Comparison of ENCODE assay signal across 7 cellular contexts in the genomic region with DNA sequence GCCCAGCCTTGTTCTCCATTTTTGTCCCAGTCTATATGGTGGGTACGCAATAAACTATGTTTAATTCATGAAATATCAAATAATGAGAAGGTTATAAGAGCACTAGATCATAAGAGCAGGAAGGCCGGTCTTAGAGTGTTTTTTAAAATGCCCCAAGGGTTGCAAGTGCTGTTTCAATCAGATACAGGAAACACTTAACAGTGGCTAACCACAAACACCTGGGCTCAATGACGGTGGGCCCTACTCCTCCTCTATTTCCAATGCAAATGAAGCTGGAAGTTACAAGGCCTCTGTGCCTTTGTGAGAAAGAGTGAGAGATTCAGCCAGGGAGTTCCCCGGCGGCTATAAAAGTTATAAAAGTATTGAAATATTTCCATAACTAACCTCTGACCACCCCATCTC. TPM values are rescaled to one million over a fixed set of nuclear protein-coding genes. Genes with fewer than 3 reads are reported as not detected.
DNase-seq lines count a peak whose midpoint lies in the region; ATAC-seq and TF ChIP-seq lines count a peak whose summit lies in the region.

No MANE protein-coding gene starts in this region.

- ATAC-seq in GM19351 (IDR thresholded peaks at IDR 0.05; ENCODE audit: unreplicated experiment) = peak; percentile 98
- ATAC-seq in HG03108 (IDR thresholded peaks at IDR 0.05; ENCODE audit: unreplicated experiment) = peak; percentile 98
- ATAC-seq in T-cell (replicated peaks in 1 of 4) = peak; percentile 92 to 100 (median 96)
- no peak for ATAC-seq in right cardiac atrium

- POLR2A ChIA-PET in T-cell (lab: Charles Lee) = interaction anchor here (0.6 to 1.0 kb wide), 6 partner anchors 21 to 419 kb away, joined by 3 to 11 read pairs (median 4); partner anchors contain the start of gene POLR2D (in 1 of the 2)

- no peaks in the 10 kb centered on the region for H3K9me3 ChIP-seq in effector memory CD4-positive, alpha-beta T cell (ENCODE audit: control insufficient read depth, low read length)
- H3K9me3 ChIP-seq in colonic mucosa (no peaks in the 10 kb centered on the region), right cardiac atrium (ENCODE audit: control insufficient read depth, low read length) (no peaks in the 10 kb centered on the region)

- no peak for TF ChIP-seq CTCF in colonic mucosa (IDR thresholded peaks at IDR 0.05)

- H3K27me3 Mint-ChIP-seq in T-cell = no peaks in the 10 kb centered on the region

- no peak overlapping the region for H3K9ac ChIP-seq in colonic mucosa (ENCODE audit: low read depth in 2 of 2, low read length in 2 of 2)

- peaks cover 0 to 12% (median 7%) of the 10 kb centered on the region in 3 donors for H3K9me3 Mint-ChIP-seq in T-cell

- peaks cover 24 to 33% (median 26%) of the 10 kb centered on the region in 3 donors for H3K4me1 Mint-ChIP-seq in T-cell

- no peak overlapping the region for H3K4me3 ChIP-seq in effector memory CD4-positive, alpha-beta T cell (ENCODE audit: insufficient read depth, low read depth, low read length, poor library complexity, severe bottlenecking)
- H3K4me3 ChIP-seq in colonic mucosa = no peak overlapping the region
- no peak overlapping the region for H3K4me3 ChIP-seq in right cardiac atrium (ENCODE audit: low read length)

- peak; percentile 1 to 80 (median 65) for DNase-seq in T-cell
- DNase-seq in effector memory CD4-positive, alpha-beta T cell = peak; percentile 41 to 54 (median 52)
- peak; percentile 4 to 26 for DNase-seq in stimulated activated CD8-positive, alpha-beta memory T cell treated with anti-CD3 and anti-CD28 coated beads, Interleukin-7, amount 100 ng/mL, for 1 hour (ENCODE audit: low read depth in 2 of 2)
- no peak for DNase-seq in colonic mucosa
- no peak for DNase-seq in right cardiac atrium

- CTCF ChIA-PET in T-cell (lab: Charles Lee) = interaction anchor here in 1 of 2 donors (0.8 to 1.3 kb wide), 2 partner anchors 19 to 28 kb away, joined by 4 to 9 read pairs; partner anchors contain the start of genes POLR2D and WDR33

- peak overlapping the region; percentile 81 to 90 for H3K27ac Mint-ChIP-seq in T-cell

- intact Hi-C loops in colonic mucosa (cut with DNase I) = no loop called here
- intact Hi-C loops in right cardiac atrium (cut with DNase I) = no loop called here

- H3K27me3 ChIP-seq in effector memory CD4-positive, alpha-beta T cell (replicated peaks; ENCODE audit: control insufficient read depth, insufficient read depth, low read length, poor library complexity, severe bottlenecking) = no peaks in the 10 kb centered on the region
- H3K27me3 ChIP-seq in colonic mucosa (no peaks in the 10 kb centered on the region), right cardiac atrium (ENCODE audit: control insufficient read depth, insufficient read depth) (no peaks in the 10 kb centered on the region)

- no peaks in the 10 kb centered on the region for H3K36me3 ChIP-seq in effector memory CD4-positive, alpha-beta T cell (ENCODE audit: control insufficient read depth, insufficient read depth, low read length)
- H3K36me3 ChIP-seq in colonic mucosa = no peaks in the 10 kb centered on the region

- H3K27ac ChIP-seq in effector memory CD4-positive, alpha-beta T cell (ENCODE audit: insufficient read depth, low read length, poor library complexity, severe bottlenecking) = peak overlapping the region; percentile 48
- no peak overlapping the region for H3K27ac ChIP-seq in colonic mucosa
- H3K27ac ChIP-seq in right cardiac atrium (ENCODE audit: low read length) = no peak overlapping the region

- H3K4me3 Mint-ChIP-seq in T-cell = peak overlapping the region in 2 of 3 donors; percentile 50 to 58

- peaks cover 2% of the 10 kb centered on the region for H3K36me3 Mint-ChIP-seq in T-cell

- H3K4me1 ChIP-seq in effector memory CD4-positive, alpha-beta T cell (ENCODE audit: control insufficient read depth, insufficient read depth, low read length, poor library complexity, severe bottlenecking) = peaks cover 8% of the 10 kb centered on the region
- H3K4me1 ChIP-seq in colonic mucosa (no peaks in the 10 kb centered on the region), right cardiac atrium (ENCODE audit: control insufficient read depth, insufficient read depth, low read length) (no peaks in the 10 kb centered on the region)

- 71% methylated on average over 5 of the region's 5 CpGs for WGBS in right cardiac atrium

RNA-seq across cellular contexts. Expression of gene WDR33, which starts 18.9 kb away (rescaled TPM):
- total RNA-seq in T-cell (10 to 100 TPM; 54.5 to 79.8 (median 76.2) TPM), colonic mucosa (10 to 100 TPM; 48.1 to 59.4 TPM), right cardiac atrium (10 to 100 TPM; 36.7 to 45.7 (median 41.4) TPM)
- 12.7 TPM for polyA plus RNA-seq in right cardiac atrium

RNA-seq across cellular contexts. Expression of gene POLR2D, which starts 28.1 kb away (rescaled TPM):
- total RNA-seq in T-cell = 10 to 100 TPM; 22.3 to 28.9 (median 27.4) TPM
- 10 to 100 TPM; 23.5 to 32.7 TPM for total RNA-seq in colonic mucosa
- total RNA-seq in right cardiac atrium = 10 to 100 TPM; 16.1 to 22.1 (median 20.9) TPM
- polyA plus RNA-seq in right cardiac atrium = 10.7 TPM

RNA-seq across cellular contexts. Expression of gene AMMECR1L, which starts 55.9 kb away (rescaled TPM):
- 10 to 100 TPM; 10.2 to 18.1 (median 15.0) TPM for total RNA-seq in T-cell
- total RNA-seq in colonic mucosa = 10 to 100 TPM; 10.5 to 15.7 TPM
- total RNA-seq in right cardiac atrium = 10 to 100 TPM in 3 of 4 donors, 1 to 10 TPM in 1; 9.8 to 12.1 (median 10.7) TPM
- polyA plus RNA-seq in right cardiac atrium = 5.4 TPM

Comparison
In these comparisons a context has a peak if more than half of its experiments do, and no peak if none do; other contexts are left out.
1. ATAC-seq: peak in GM19351 (single experiment), HG03108 (single experiment) and T-cell (4 of 4); none in right cardiac atrium (0 of 2).
2. DNase-seq: peak in T-cell (34 of 34), effector memory CD4-positive, alpha-beta T cell (3 of 3) and stimulated activated CD8-positive, alpha-beta memory T cell treated with anti-CD3 and anti-CD28 coated beads, Interleukin-7, amount 100 ng/mL, for 1 hour (2 of 2); none in colonic mucosa (single experiment) and right cardiac atrium (0 of 3).